ENCODE assay signal across 22 cellular contexts in genomic region chr19:10803252-10803651, GRCh38. TPM values are rescaled to one million over a fixed set of nuclear protein-coding genes. Genes with fewer than 3 reads are reported as not detected.
DNase-seq lines count a peak whose midpoint lies in the region; ATAC-seq lines count a peak whose summit lies in the region.
"Had no signal": no experiment of that assay in that cellular context is flagged by ENCODE, and none has a peak within 500 bp of the region (broad histone marks: within the 10 kb centered on the region; RNA-seq: fewer than 3 reads in every experiment).

No MANE protein-coding gene starts in this region.

- H3K4me3 Mint-ChIP-seq in activated CD4-positive, alpha-beta memory T cell treated with anti-CD3 and anti-CD28 coated beads, Interleukin-2, amount 10 ng/mL, durations not matched to agents 7 days and 5 days: no peak overlapping the region
- H3K4me3 Mint-ChIP-seq in activated CD4-positive, alpha-beta memory T cell treated with anti-CD3 and anti-CD28 coated beads for 36 hours: no peak overlapping the region
- no peak overlapping the region for H3K4me3 Mint-ChIP-seq in CD4-positive, alpha-beta memory T cell
- no peak overlapping the region for H3K4me3 Mint-ChIP-seq in central memory CD8-positive, alpha-beta T cell
- H3K4me3 Mint-ChIP-seq in natural killer cell treated with Interleukin-12 subunit alpha and Interleukin-12 subunit beta and Interleukin-15 and Interleukin-18, amount 100 ng/mL, for 72 hours: no peak overlapping the region
- H3K4me3 Mint-ChIP-seq: B cell; CD4-positive, CD25-positive, alpha-beta regulatory T cell had no signal

- POLR2A ChIA-PET in activated CD4-positive, alpha-beta memory T cell treated with anti-CD3 and anti-CD28 coated beads, Interleukin-2, amount 10 ng/mL, durations not matched to agents 7 days and 5 days (lab: Charles Lee): interaction anchor here (0.6 kb wide), 1 partner anchor 73 kb away, joined by 3 read pairs; no protein-coding TSS in a partner anchor
- POLR2A ChIA-PET in activated CD4-positive, alpha-beta memory T cell treated with anti-CD3 and anti-CD28 coated beads for 36 hours (lab: Charles Lee): no interaction called here
- POLR2A ChIA-PET in CD4-positive, alpha-beta memory T cell (lab: Charles Lee; ENCODE audit: partially characterized antibody): no interaction called here

- H3K36me3 ChIP-seq in CD4-positive, alpha-beta memory T cell (ENCODE audit: insufficient read depth, low read length): peaks cover 52% of the 10 kb centered on the region

- peaks cover under 1% of the 10 kb centered on the region for H3K9me3 Mint-ChIP-seq in activated CD4-positive, alpha-beta memory T cell treated with anti-CD3 and anti-CD28 coated beads, Interleukin-2, amount 10 ng/mL, durations not matched to agents 7 days and 5 days
- H3K9me3 Mint-ChIP-seq in activated CD4-positive, alpha-beta memory T cell treated with anti-CD3 and anti-CD28 coated beads for 36 hours: no peaks in the 10 kb centered on the region
- H3K9me3 Mint-ChIP-seq in CD4-positive, alpha-beta memory T cell: peaks cover 0 to 1% (median 0%) of the 10 kb centered on the region in 8 donors
- no peaks in the 10 kb centered on the region for H3K9me3 Mint-ChIP-seq in central memory CD8-positive, alpha-beta T cell
- H3K9me3 Mint-ChIP-seq in natural killer cell treated with Interleukin-12 subunit alpha and Interleukin-12 subunit beta and Interleukin-15 and Interleukin-18, amount 100 ng/mL, for 72 hours: no peaks in the 10 kb centered on the region
- H3K9me3 Mint-ChIP-seq: CD4-positive, CD25-positive, alpha-beta regulatory T cell had no signal

- H3K4me1 Mint-ChIP-seq in activated CD4-positive, alpha-beta memory T cell treated with anti-CD3 and anti-CD28 coated beads, Interleukin-2, amount 10 ng/mL, durations not matched to agents 7 days and 5 days: peaks cover 24% of the 10 kb centered on the region
- H3K4me1 Mint-ChIP-seq in activated CD4-positive, alpha-beta memory T cell treated with anti-CD3 and anti-CD28 coated beads for 36 hours (ENCODE audit: low read depth): peaks cover 16% of the 10 kb centered on the region
- H3K4me1 Mint-ChIP-seq in CD4-positive, alpha-beta memory T cell: peaks cover 3 to 27% (median 7%) of the 10 kb centered on the region in 4 donors
- peaks cover 25% of the 10 kb centered on the region for H3K4me1 Mint-ChIP-seq in central memory CD8-positive, alpha-beta T cell
- H3K4me1 Mint-ChIP-seq in natural killer cell treated with Interleukin-12 subunit alpha and Interleukin-12 subunit beta and Interleukin-15 and Interleukin-18, amount 100 ng/mL, for 72 hours (ENCODE audit: low read depth in 2 of 2): peaks cover 35 to 45% of the 10 kb centered on the region in 2 donors

- intact Hi-C loops in activated CD4-positive, alpha-beta memory T cell treated with anti-CD3 and anti-CD28 coated beads for 36 hours (cut with micrococcal nuclease): no loop called here
- intact Hi-C loops in CD4-positive, alpha-beta memory T cell (cut with micrococcal nuclease): no loop called here

- peaks cover 65% of the 10 kb centered on the region for H3K36me3 Mint-ChIP-seq in activated CD4-positive, alpha-beta memory T cell treated with anti-CD3 and anti-CD28 coated beads, Interleukin-2, amount 10 ng/mL, durations not matched to agents 7 days and 5 days (ENCODE audit: low read depth)
- peaks cover 27% of the 10 kb centered on the region for H3K36me3 Mint-ChIP-seq in activated CD4-positive, alpha-beta memory T cell treated with anti-CD3 and anti-CD28 coated beads for 36 hours
- H3K36me3 Mint-ChIP-seq in CD4-positive, alpha-beta memory T cell: peaks cover 38 to 57% of the 10 kb centered on the region in 2 donors
- H3K36me3 Mint-ChIP-seq in central memory CD8-positive, alpha-beta T cell (ENCODE audit: insufficient read depth): peaks cover 24% of the 10 kb centered on the region
- peaks cover 9% of the 10 kb centered on the region for H3K36me3 Mint-ChIP-seq in natural killer cell treated with Interleukin-12 subunit alpha and Interleukin-12 subunit beta and Interleukin-15 and Interleukin-18, amount 100 ng/mL, for 72 hours

- no peaks in the 10 kb centered on the region for H3K9me3 ChIP-seq in CD4-positive, alpha-beta memory T cell (ENCODE audit: control insufficient read depth in 1 of 2, low read length in 2 of 2)

- CTCF ChIA-PET in activated CD4-positive, alpha-beta memory T cell treated with anti-CD3 and anti-CD28 coated beads, Interleukin-2, amount 10 ng/mL, durations not matched to agents 7 days and 5 days (lab: Charles Lee): no interaction called here
- CTCF ChIA-PET in activated CD4-positive, alpha-beta memory T cell treated with anti-CD3 and anti-CD28 coated beads for 36 hours (lab: Charles Lee): interaction anchor here (1.0 kb wide), 1 partner anchor 55 kb away, joined by 3 read pairs; no protein-coding TSS in a partner anchor
- CTCF ChIA-PET in CD4-positive, alpha-beta memory T cell (lab: Charles Lee; ENCODE audit: partially characterized antibody): no interaction called here

- H3K27ac Mint-ChIP-seq in activated CD4-positive, alpha-beta memory T cell treated with anti-CD3 and anti-CD28 coated beads, Interleukin-2, amount 10 ng/mL, durations not matched to agents 7 days and 5 days: peak overlapping the region; percentile 26
- H3K27ac Mint-ChIP-seq in activated CD4-positive, alpha-beta memory T cell treated with anti-CD3 and anti-CD28 coated beads for 36 hours: no peak overlapping the region
- H3K27ac Mint-ChIP-seq in CD4-positive, alpha-beta memory T cell: peak overlapping the region in 6 of 7 donors; percentile 6 to 78 (median 48)
- peak overlapping the region; percentile 95 for H3K27ac Mint-ChIP-seq in central memory CD8-positive, alpha-beta T cell (ENCODE audit: low read depth)
- peak overlapping the region; percentile 60 to 86 for H3K27ac Mint-ChIP-seq in natural killer cell treated with Interleukin-12 subunit alpha and Interleukin-12 subunit beta and Interleukin-15 and Interleukin-18, amount 100 ng/mL, for 72 hours
- H3K27ac Mint-ChIP-seq: B cell had no signal

- H3K27ac ChIP-seq in CD4-positive, alpha-beta memory T cell (ENCODE audit: low read depth, low read length): no peak overlapping the region

- no peak for ATAC-seq in central memory CD8-positive, alpha-beta T cell (replicated peaks; ENCODE audit: extremely low read depth, poor library complexity, severe bottlenecking)
- ATAC-seq in natural killer cell treated with Interleukin-12 subunit alpha and Interleukin-12 subunit beta and Interleukin-15 and Interleukin-18, amount 100 ng/mL, for 72 hours: no peak
- ATAC-seq in GM21723 (IDR thresholded peaks at IDR 0.05; ENCODE audit: unreplicated experiment): no peak
- ATAC-seq in GM19467 (IDR thresholded peaks at IDR 0.05; ENCODE audit: unreplicated experiment): no peak
- ATAC-seq: GM12878, HepG2, Panc1 had no signal

- no peaks in the 10 kb centered on the region for H3K27me3 Mint-ChIP-seq in activated CD4-positive, alpha-beta memory T cell treated with anti-CD3 and anti-CD28 coated beads, Interleukin-2, amount 10 ng/mL, durations not matched to agents 7 days and 5 days
- no peaks in the 10 kb centered on the region for H3K27me3 Mint-ChIP-seq in activated CD4-positive, alpha-beta memory T cell treated with anti-CD3 and anti-CD28 coated beads for 36 hours
- no peaks in the 10 kb centered on the region for H3K27me3 Mint-ChIP-seq in CD4-positive, alpha-beta memory T cell
- H3K27me3 Mint-ChIP-seq in central memory CD8-positive, alpha-beta T cell: no peaks in the 10 kb centered on the region
- H3K27me3 Mint-ChIP-seq in natural killer cell treated with Interleukin-12 subunit alpha and Interleukin-12 subunit beta and Interleukin-15 and Interleukin-18, amount 100 ng/mL, for 72 hours: no peaks in the 10 kb centered on the region
- H3K27me3 Mint-ChIP-seq: B cell; CD4-positive, CD25-positive, alpha-beta regulatory T cell had no signal

- DNase-seq in activated CD4-positive, alpha-beta memory T cell treated with anti-CD3 and anti-CD28 coated beads, Interleukin-2, amount 10 ng/mL, durations not matched to agents 7 days and 5 days: no peak
- DNase-seq in activated CD4-positive, alpha-beta memory T cell treated with anti-CD3 and anti-CD28 coated beads for 36 hours: no peak
- DNase-seq in CD4-positive, alpha-beta memory T cell: no peak
- no peak for DNase-seq in central memory CD8-positive, alpha-beta T cell (ENCODE audit: low spot score in 2 of 2)
- no peak for DNase-seq in natural killer cell treated with Interleukin-12 subunit alpha and Interleukin-12 subunit beta and Interleukin-15 and Interleukin-18, amount 100 ng/mL, for 72 hours (ENCODE audit: low spot score)
- DNase-seq in amniotic stem cell (lab: John Stamatoyannopoulos, UW): no peak
- DNase-seq: Calu3; CD4-positive, CD25-positive, alpha-beta regulatory T cell; GF-D8; KBM-7; NCI-H1105; NCI-H2081; NCI-H2171 treated with DMSO at 0.1 percent for 48 hours; NCI-H446 treated with DMSO at 0.1 percent for 48 hours; NCI-H69 had no signal

- H3K4me1 ChIP-seq in CD4-positive, alpha-beta memory T cell (ENCODE audit: insufficient read depth, low read length): peaks cover 9% of the 10 kb centered on the region

- H3K4me3 ChIP-seq in CD4-positive, alpha-beta memory T cell (ENCODE audit: low read length in 2 of 2): no peak overlapping the region
- H3K4me3 ChIP-seq: GM12878 had no signal

- no peaks in the 10 kb centered on the region for H3K27me3 ChIP-seq in CD4-positive, alpha-beta memory T cell (ENCODE audit: insufficient read depth, low read length)

RNA-seq across cellular contexts. Expression of gene TMED1, which starts 32.8 kb away (rescaled TPM):
- 10 to 100 TPM; 15.7 to 17.3 TPM for total RNA-seq in activated CD4-positive, alpha-beta memory T cell treated with anti-CD3 and anti-CD28 coated beads, Interleukin-2, amount 10 ng/mL, durations not matched to agents 7 days and 5 days
- 10 to 100 TPM; 18.8 to 19.1 TPM for total RNA-seq in activated CD4-positive, alpha-beta memory T cell treated with anti-CD3 and anti-CD28 coated beads for 36 hours
- total RNA-seq in CD4-positive, alpha-beta memory T cell: 10 to 100 TPM in 1 of 2 experiments, 1 to 10 TPM in 1; 9.0 to 10.9 TPM
- 10 to 100 TPM; 24.7 to 24.9 TPM for polyA plus RNA-seq in CD4-positive, alpha-beta memory T cell
- total RNA-seq in natural killer cell treated with Interleukin-12 subunit alpha and Interleukin-12 subunit beta and Interleukin-15 and Interleukin-18, amount 100 ng/mL, for 72 hours: 10 to 100 TPM; 15.2 to 24.1 TPM

RNA-seq across cellular contexts. Expression of gene C19orf38, which starts 45.0 kb away (rescaled TPM):
- 1 to 10 TPM; 1.1 to 1.8 TPM for total RNA-seq in activated CD4-positive, alpha-beta memory T cell treated with anti-CD3 and anti-CD28 coated beads, Interleukin-2, amount 10 ng/mL, durations not matched to agents 7 days and 5 days
- total RNA-seq in activated CD4-positive, alpha-beta memory T cell treated with anti-CD3 and anti-CD28 coated beads for 36 hours: 1 to 10 TPM; 1.4 to 1.7 TPM
- total RNA-seq in CD4-positive, alpha-beta memory T cell: under 1 TPM; 0.36 to 0.49 TPM
- polyA plus RNA-seq in CD4-positive, alpha-beta memory T cell: under 1 TPM in 1 of 2 donors, not detected in 1; 0.21 TPM
- total RNA-seq in natural killer cell treated with Interleukin-12 subunit alpha and Interleukin-12 subunit beta and Interleukin-15 and Interleukin-18, amount 100 ng/mL, for 72 hours: 10 to 100 TPM in 1 of 2 donors, 1 to 10 TPM in 1; 2.7 to 12.0 TPM
- total RNA-seq: Calu3, H4, HepG2 had no signal
